In genomic region chr12:12786716-12787601, GRCh38 we compare ENCODE assay signal across 8 cellular contexts. TPM values are rescaled to one million over a fixed set of nuclear protein-coding genes. Genes with fewer than 3 reads are reported as not detected.
DNase-seq lines count a peak whose midpoint lies in the region; ATAC-seq and TF ChIP-seq lines count a peak whose summit lies in the region.

No MANE protein-coding gene starts in this region.

- H3K27ac Mint-ChIP-seq in CD4-positive, alpha-beta T cell: peak overlapping the region; percentile 83

- CTCF ChIA-PET in CD4-positive, alpha-beta T cell (lab: Charles Lee): interaction anchor here (0.8 to 1.3 kb wide), 2 partner anchors 13 to 27 kb away, joined by 3 read pairs; no protein-coding TSS in a partner anchor

- H3K4me3 Mint-ChIP-seq in CD4-positive, alpha-beta T cell: peak overlapping the region; percentile 93

- POLR2A ChIA-PET in CD4-positive, alpha-beta T cell (lab: Charles Lee): interaction anchor here (0.6 to 3.5 kb wide), 17 partner anchors 16 to 430 kb away, joined by 3 to 31 read pairs (median 4); partner anchors contain the start of genes BORCS5, DDX47 and FAM234B

- peak overlapping the region; percentile 64 for H3K27ac ChIP-seq in CD4-positive, alpha-beta T cell (ENCODE audit: low read depth, low read length)
- peak overlapping the region; percentile 27 for H3K27ac ChIP-seq in epithelial cell of prostate

- peak overlapping the region; percentile 35 for H3K4me3 ChIP-seq in mucosa of descending colon

- peak; percentile 87 for ATAC-seq in CD4-positive, alpha-beta T cell (ENCODE audit: poor library complexity)
- ATAC-seq in HG03354 (IDR thresholded peaks at IDR 0.05; ENCODE audit: poor library complexity, severe bottlenecking, unreplicated experiment) (peak; percentile 80), mucosa of descending colon (peak; percentile 95)

- H3K27me3 Mint-ChIP-seq in CD4-positive, alpha-beta T cell: no peaks in the 10 kb centered on the region

- peaks cover 12% of the 10 kb centered on the region for H3K4me1 ChIP-seq in mucosa of descending colon (ENCODE audit: low read depth)

- intact Hi-C loops in CD4-positive, alpha-beta T cell (cut with DNase I, micrococcal nuclease): loop anchor here (2.0 to 10.0 kb wide), 4 partner anchors 60 to 308 kb away; partner anchors contain the start of gene HEBP1 (in 1 of the 2)
- intact Hi-C loops in mucosa of descending colon (cut with DNase I, micrococcal nuclease): no loop called here

- no peaks in the 10 kb centered on the region for H3K9me3 ChIP-seq in CD4-positive, alpha-beta T cell (ENCODE audit: control insufficient read depth, low read length)
- H3K9me3 ChIP-seq in mucosa of descending colon: no peaks in the 10 kb centered on the region

- no peaks in the 10 kb centered on the region for H3K27me3 ChIP-seq in CD4-positive, alpha-beta T cell (ENCODE audit: control insufficient read depth, insufficient read depth, low read length)

- no peaks in the 10 kb centered on the region for H3K36me3 Mint-ChIP-seq in CD4-positive, alpha-beta T cell (ENCODE audit: low read depth)

- H3K36me3 ChIP-seq in mucosa of descending colon (ENCODE audit: low read depth): no peaks in the 10 kb centered on the region

- H3K4me1 Mint-ChIP-seq in CD4-positive, alpha-beta T cell (ENCODE audit: low read depth): peaks cover 20% of the 10 kb centered on the region

- peak; percentile 44 to 75 (median 64) for DNase-seq in CD4-positive, alpha-beta T cell
- DNase-seq in GM19238 (ENCODE audit: insufficient read length, low spot score): peak; percentile 91
- DNase-seq in NCI-H774 (lab: John Stamatoyannopoulos, UW): peak; percentile 78
- DNase-seq in activated T-cell treated with anti-CD3 and anti-CD28 coated beads for 48 hours (ENCODE audit: low read depth): peak; percentile 75
- no peak for DNase-seq in epithelial cell of prostate (ENCODE audit: low read depth, low spot score)
- DNase-seq in mucosa of descending colon: peak; percentile 76 to 87 (median 86)
- peak; percentile 31 to 57 for DNase-seq in stimulated activated CD8-positive, alpha-beta memory T cell treated with anti-CD3 and anti-CD28 coated beads, Interleukin-4, amount 100 ng/mL, for 4 hours (ENCODE audit: low read depth in 2 of 2, low spot score in 1 of 2)

- H3K9me3 Mint-ChIP-seq in CD4-positive, alpha-beta T cell: no peaks in the 10 kb centered on the region

- no peak for TF ChIP-seq CTCF in CD4-positive, alpha-beta T cell (IDR thresholded peaks at IDR 0.05)
- no peak for TF ChIP-seq CTCF in mucosa of descending colon (IDR thresholded peaks at IDR 0.05)

RNA-seq across cellular contexts. Expression of gene APOLD1, which starts 1.5 kb away (rescaled TPM):
- total RNA-seq in CD4-positive, alpha-beta T cell: 1 to 10 TPM; 1.8 to 3.4 TPM
- 10 to 100 TPM in 1 of 3 donors, 1 to 10 TPM in 1, under 1 TPM in 1; 0.93 to 12.9 (median 5.0) TPM for total RNA-seq in mucosa of descending colon

RNA-seq across cellular contexts. Expression of gene DDX47, which starts 26.2 kb away (rescaled TPM):
- total RNA-seq in CD4-positive, alpha-beta T cell: 100 to 1,000 TPM; 153 TPM
- 10 to 100 TPM; 35.0 to 45.4 (median 40.9) TPM for total RNA-seq in mucosa of descending colon

Comparison
In these comparisons a context has a peak if more than half of its experiments do, and no peak if none do; other contexts are left out.
1. intact Hi-C loops: an anchor here in CD4-positive, alpha-beta T cell (2.0 to 10.0 kb wide); none called in mucosa of descending colon.